ENCODE assay signal across 10 cellular contexts in genomic region chr17:20999044-20999573, GRCh38. TPM values are rescaled to one million over a fixed set of nuclear protein-coding genes. Genes with fewer than 3 reads are reported as not detected.
DNase-seq lines count a peak whose midpoint lies in the region; ATAC-seq and TF ChIP-seq lines count a peak whose summit lies in the region.
"Had no signal": no experiment of that assay in that cellular context is flagged by ENCODE, and none has a peak within 500 bp of the region (broad histone marks: within the 10 kb centered on the region; RNA-seq: fewer than 3 reads in every experiment).

No MANE protein-coding gene starts in this region.

- H3K4me1 Mint-ChIP-seq in WTC11 = peaks cover 15% of the 10 kb centered on the region; the same call in 1 of the 2 replicates

- no peaks in the 10 kb centered on the region for H3K27me3 Mint-ChIP-seq in WTC11 (ENCODE audit: low read depth)

- ATAC-seq in WTC11 (no peak), gastroesophageal sphincter (peak; percentile 13)

- TF ChIP-seq POLR2A in gastroesophageal sphincter (IDR thresholded peaks at IDR 0.05) = no peak

- DNase-seq in CD1c-positive myeloid dendritic cell (ENCODE audit: extremely low spot score) = peak; percentile 26
- no peak for DNase-seq in WTC11 (ENCODE audit: low spot score)
- DNase-seq in OCI-M2 (lab: John Stamatoyannopoulos, UW; ENCODE audit: unreplicated experiment) = no peak
- DNase-seq in SIG-M5 (lab: John Stamatoyannopoulos, UW) = no peak
- no peak for DNase-seq in mesenteric fat pad (ENCODE audit: low spot score)
- no peak for DNase-seq in HuH-7 (ENCODE audit: low spot score)
- DNase-seq: DMS79, NCI-H1417 had no signal

- H3K4me3 Mint-ChIP-seq in WTC11 = no peak overlapping the region

- peak overlapping the region in 3 of 4 donors; percentile 62 to 73 (median 66) for H3K27ac ChIP-seq in gastroesophageal sphincter
- H3K27ac ChIP-seq in parathyroid adenoma = peak overlapping the region; percentile 2

- no peaks in the 10 kb centered on the region for H3K27me3 ChIP-seq in gastroesophageal sphincter
- no peaks in the 10 kb centered on the region for H3K27me3 ChIP-seq in parathyroid adenoma (ENCODE audit: control insufficient read depth, insufficient read depth, low read length)

- H3K9ac ChIP-seq in parathyroid adenoma = no peak overlapping the region

- CTCF ChIA-PET in WTC11 (lab: Charles Lee) = interaction anchor here (0.6 to 2.7 kb wide), 4 partner anchors 44 to 197 kb away, joined by 3 to 12 read pairs (median 6); no protein-coding TSS in a partner anchor

- H3K4me3 ChIP-seq in gastroesophageal sphincter (no peak overlapping the region), parathyroid adenoma (ENCODE audit: low read depth, low read length) (no peak overlapping the region)

- H3K79me2 ChIP-seq in parathyroid adenoma = peaks cover 8% of the 10 kb centered on the region

- peaks cover 0 to 38% of the 10 kb centered on the region in 2 donors for H3K36me3 ChIP-seq in gastroesophageal sphincter
- H3K36me3 ChIP-seq in parathyroid adenoma (ENCODE audit: control insufficient read depth, insufficient read depth, low read length) = no peaks in the 10 kb centered on the region

- WGBS in gastroesophageal sphincter (ENCODE audit: low coverage in 1 of 2), 2 donors = 48 to 52% methylated on average over 6 to 10 of the region's 16 CpGs

- H3K9me3 Mint-ChIP-seq in WTC11 = no peaks in the 10 kb centered on the region

- H2AFZ ChIP-seq in parathyroid adenoma = no peak overlapping the region

- peaks cover 4 to 66% (median 26%) of the 10 kb centered on the region in 3 donors for H3K4me1 ChIP-seq in gastroesophageal sphincter
- peaks cover 18% of the 10 kb centered on the region for H3K4me1 ChIP-seq in parathyroid adenoma

- no peak for TF ChIP-seq EP300 in gastroesophageal sphincter (IDR thresholded peaks at IDR 0.05)

- H3K9me3 ChIP-seq in gastroesophageal sphincter (no peaks in the 10 kb centered on the region), parathyroid adenoma (ENCODE audit: control insufficient read depth, low read length) (no peaks in the 10 kb centered on the region)

- POLR2A ChIA-PET in WTC11 (lab: Charles Lee) = no interaction called here

- no peak for TF ChIP-seq CTCF in WTC11 (IDR thresholded peaks at IDR 0.05)
- TF ChIP-seq CTCF in gastroesophageal sphincter (IDR thresholded peaks at IDR 0.05) = no peak
- no peak for TF ChIP-seq CTCF in parathyroid adenoma (IDR thresholded peaks at IDR 0.05)

- peaks cover 33% of the 10 kb centered on the region for H3K36me3 Mint-ChIP-seq in WTC11

- peak overlapping the region; percentile 86 for H3K27ac Mint-ChIP-seq in WTC11

- H3K4me2 ChIP-seq in parathyroid adenoma (ENCODE audit: low read length) = no peak overlapping the region

TF ChIP-seq in WTC11, 78 proteins besides CTCF, POLR2A, EP300 and RAD21:
- TF ChIP-seq TEAD4 (CRISPR knock-in tag; IDR thresholded peaks at IDR 0.05) (no peak), NR3C1 (CRISPR knock-in tag; conservative IDR thresholded peaks at IDR 0.05; ENCODE audit: low read depth) (no peak), ZBTB21 (CRISPR knock-in tag; IDR thresholded peaks at IDR 0.05; ENCODE audit: borderline replicate concordance) (no peak), GABPB1 (CRISPR knock-in tag; IDR thresholded peaks at IDR 0.05) (no peak), ATF2 (CRISPR knock-in tag; IDR thresholded peaks at IDR 0.05; ENCODE audit: borderline replicate concordance, low read depth) (no peak), ZMAT4 (CRISPR knock-in tag; IDR thresholded peaks at IDR 0.05) (no peak), NFATC4 (CRISPR knock-in tag; IDR thresholded peaks at IDR 0.05) (no peak), ZNF138 (CRISPR knock-in tag; conservative IDR thresholded peaks at IDR 0.05) (no peak), HMGA2 (CRISPR knock-in tag; IDR thresholded peaks at IDR 0.05) (no peak), ZNF263 (CRISPR knock-in tag; IDR thresholded peaks at IDR 0.05; ENCODE audit: low read depth) (no peak), USF1 (CRISPR knock-in tag; IDR thresholded peaks at IDR 0.05) (no peak), ELF4 (CRISPR knock-in tag; IDR thresholded peaks at IDR 0.05; ENCODE audit: low read depth) (no peak), IRF2 (CRISPR knock-in tag; IDR thresholded peaks at IDR 0.05; ENCODE audit: borderline replicate concordance, low read depth) (no peak), AFF4 (CRISPR knock-in tag; IDR thresholded peaks at IDR 0.05; ENCODE audit: borderline replicate concordance) (no peak), ZNF317 (CRISPR knock-in tag; IDR thresholded peaks at IDR 0.05; ENCODE audit: borderline replicate concordance, low read depth) (no peak), FOXK1 (CRISPR knock-in tag; IDR thresholded peaks at IDR 0.05) (no peak), FOXJ3 (CRISPR knock-in tag; IDR thresholded peaks at IDR 0.05; ENCODE audit: borderline replicate concordance) (no peak)

RNA-seq across cellular contexts. Expression of gene USP22, which starts 43.7 kb away (rescaled TPM):
- total RNA-seq in WTC11 (2021) = 278 to 289 TPM (median 281 TPM) in 3 replicates
- 100 to 1,000 TPM; 101 to 128 (median 104) TPM for total RNA-seq in gastroesophageal sphincter
- 148 TPM for total RNA-seq in mesenteric fat pad
